Comparison of ENCODE assay signal across 1 cellular context in the genomic region with DNA sequence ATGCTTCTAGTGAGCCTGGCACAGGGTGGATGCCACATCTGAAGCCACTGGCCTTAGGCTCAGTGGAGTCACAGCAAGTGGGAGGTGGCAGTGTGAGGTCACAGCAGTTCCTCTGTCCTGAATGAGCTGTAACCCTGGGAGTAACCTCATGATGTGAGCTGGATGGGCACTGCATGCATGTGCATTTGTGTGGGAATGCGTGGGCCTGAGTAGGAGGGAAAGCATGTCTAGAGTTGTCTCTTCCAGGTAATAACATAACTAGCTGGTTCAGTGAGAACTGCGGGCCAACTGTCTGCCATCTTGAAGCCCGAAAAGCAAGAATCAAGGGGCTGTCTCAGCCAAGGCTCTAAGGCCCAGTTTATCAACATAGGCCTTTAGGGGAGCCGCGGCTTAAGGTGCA.
TF ChIP-seq lines count a peak whose summit lies in the region.

No MANE protein-coding gene starts in this region.

TF ChIP-seq in GM23338, 12 proteins besides CTCF, POLR2A, EP300 and RAD21:
- TF ChIP-seq NANOG (IDR thresholded peaks at IDR 0.05; ENCODE audit: borderline replicate concordance) (no peak), EZH2phosphoT487 (IDR thresholded peaks at IDR 0.05; ENCODE audit: unreplicated experiment) (no peak), EZH2 (IDR thresholded peaks at IDR 0.05; ENCODE audit: low read depth, unreplicated experiment) (no peak), ZNF114 (CRISPR knock-in tag; IDR thresholded peaks at IDR 0.05) (no peak), ZNF331 (CRISPR knock-in tag; IDR thresholded peaks at IDR 0.05; ENCODE audit: low read depth) (no peak), STAT1 (IDR thresholded peaks at IDR 0.05; ENCODE audit: unreplicated experiment) (no peak), JUNB (IDR thresholded peaks at IDR 0.05; ENCODE audit: unreplicated experiment) (no peak), POLR2AphosphoS5 (IDR thresholded peaks at IDR 0.05; ENCODE audit: low read depth) (no peak), CREB1 (CRISPR knock-in tag; IDR thresholded peaks at IDR 0.05; ENCODE audit: low read depth) (no peak)
- TF ChIP-seq, protein P1, sequence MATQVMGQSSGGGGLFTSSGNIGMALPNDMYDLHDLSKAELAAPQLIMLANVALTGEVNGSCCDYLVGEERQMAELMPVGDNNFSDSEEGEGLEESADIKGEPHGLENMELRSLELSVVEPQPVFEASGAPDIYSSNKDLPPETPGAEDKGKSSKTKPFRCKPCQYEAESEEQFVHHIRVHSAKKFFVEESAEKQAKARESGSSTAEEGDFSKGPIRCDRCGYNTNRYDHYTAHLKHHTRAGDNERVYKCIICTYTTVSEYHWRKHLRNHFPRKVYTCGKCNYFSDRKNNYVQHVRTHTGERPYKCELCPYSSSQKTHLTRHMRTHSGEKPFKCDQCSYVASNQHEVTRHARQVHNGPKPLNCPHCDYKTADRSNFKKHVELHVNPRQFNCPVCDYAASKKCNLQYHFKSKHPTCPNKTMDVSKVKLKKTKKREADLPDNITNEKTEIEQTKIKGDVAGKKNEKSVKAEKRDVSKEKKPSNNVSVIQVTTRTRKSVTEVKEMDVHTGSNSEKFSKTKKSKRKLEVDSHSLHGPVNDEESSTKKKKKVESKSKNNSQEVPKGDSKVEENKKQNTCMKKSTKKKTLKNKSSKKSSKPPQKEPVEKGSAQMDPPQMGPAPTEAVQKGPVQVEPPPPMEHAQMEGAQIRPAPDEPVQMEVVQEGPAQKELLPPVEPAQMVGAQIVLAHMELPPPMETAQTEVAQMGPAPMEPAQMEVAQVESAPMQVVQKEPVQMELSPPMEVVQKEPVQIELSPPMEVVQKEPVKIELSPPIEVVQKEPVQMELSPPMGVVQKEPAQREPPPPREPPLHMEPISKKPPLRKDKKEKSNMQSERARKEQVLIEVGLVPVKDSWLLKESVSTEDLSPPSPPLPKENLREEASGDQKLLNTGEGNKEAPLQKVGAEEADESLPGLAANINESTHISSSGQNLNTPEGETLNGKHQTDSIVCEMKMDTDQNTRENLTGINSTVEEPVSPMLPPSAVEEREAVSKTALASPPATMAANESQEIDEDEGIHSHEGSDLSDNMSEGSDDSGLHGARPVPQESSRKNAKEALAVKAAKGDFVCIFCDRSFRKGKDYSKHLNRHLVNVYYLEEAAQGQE (IDR thresholded peaks at IDR 0.05; ENCODE audit: unreplicated experiment): no peak
- TF ChIP-seq, protein P2, sequence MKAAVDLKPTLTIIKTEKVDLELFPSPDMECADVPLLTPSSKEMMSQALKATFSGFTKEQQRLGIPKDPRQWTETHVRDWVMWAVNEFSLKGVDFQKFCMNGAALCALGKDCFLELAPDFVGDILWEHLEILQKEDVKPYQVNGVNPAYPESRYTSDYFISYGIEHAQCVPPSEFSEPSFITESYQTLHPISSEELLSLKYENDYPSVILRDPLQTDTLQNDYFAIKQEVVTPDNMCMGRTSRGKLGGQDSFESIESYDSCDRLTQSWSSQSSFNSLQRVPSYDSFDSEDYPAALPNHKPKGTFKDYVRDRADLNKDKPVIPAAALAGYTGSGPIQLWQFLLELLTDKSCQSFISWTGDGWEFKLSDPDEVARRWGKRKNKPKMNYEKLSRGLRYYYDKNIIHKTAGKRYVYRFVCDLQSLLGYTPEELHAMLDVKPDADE (IDR thresholded peaks at IDR 0.05): no peak
- TF ChIP-seq, protein P3, sequence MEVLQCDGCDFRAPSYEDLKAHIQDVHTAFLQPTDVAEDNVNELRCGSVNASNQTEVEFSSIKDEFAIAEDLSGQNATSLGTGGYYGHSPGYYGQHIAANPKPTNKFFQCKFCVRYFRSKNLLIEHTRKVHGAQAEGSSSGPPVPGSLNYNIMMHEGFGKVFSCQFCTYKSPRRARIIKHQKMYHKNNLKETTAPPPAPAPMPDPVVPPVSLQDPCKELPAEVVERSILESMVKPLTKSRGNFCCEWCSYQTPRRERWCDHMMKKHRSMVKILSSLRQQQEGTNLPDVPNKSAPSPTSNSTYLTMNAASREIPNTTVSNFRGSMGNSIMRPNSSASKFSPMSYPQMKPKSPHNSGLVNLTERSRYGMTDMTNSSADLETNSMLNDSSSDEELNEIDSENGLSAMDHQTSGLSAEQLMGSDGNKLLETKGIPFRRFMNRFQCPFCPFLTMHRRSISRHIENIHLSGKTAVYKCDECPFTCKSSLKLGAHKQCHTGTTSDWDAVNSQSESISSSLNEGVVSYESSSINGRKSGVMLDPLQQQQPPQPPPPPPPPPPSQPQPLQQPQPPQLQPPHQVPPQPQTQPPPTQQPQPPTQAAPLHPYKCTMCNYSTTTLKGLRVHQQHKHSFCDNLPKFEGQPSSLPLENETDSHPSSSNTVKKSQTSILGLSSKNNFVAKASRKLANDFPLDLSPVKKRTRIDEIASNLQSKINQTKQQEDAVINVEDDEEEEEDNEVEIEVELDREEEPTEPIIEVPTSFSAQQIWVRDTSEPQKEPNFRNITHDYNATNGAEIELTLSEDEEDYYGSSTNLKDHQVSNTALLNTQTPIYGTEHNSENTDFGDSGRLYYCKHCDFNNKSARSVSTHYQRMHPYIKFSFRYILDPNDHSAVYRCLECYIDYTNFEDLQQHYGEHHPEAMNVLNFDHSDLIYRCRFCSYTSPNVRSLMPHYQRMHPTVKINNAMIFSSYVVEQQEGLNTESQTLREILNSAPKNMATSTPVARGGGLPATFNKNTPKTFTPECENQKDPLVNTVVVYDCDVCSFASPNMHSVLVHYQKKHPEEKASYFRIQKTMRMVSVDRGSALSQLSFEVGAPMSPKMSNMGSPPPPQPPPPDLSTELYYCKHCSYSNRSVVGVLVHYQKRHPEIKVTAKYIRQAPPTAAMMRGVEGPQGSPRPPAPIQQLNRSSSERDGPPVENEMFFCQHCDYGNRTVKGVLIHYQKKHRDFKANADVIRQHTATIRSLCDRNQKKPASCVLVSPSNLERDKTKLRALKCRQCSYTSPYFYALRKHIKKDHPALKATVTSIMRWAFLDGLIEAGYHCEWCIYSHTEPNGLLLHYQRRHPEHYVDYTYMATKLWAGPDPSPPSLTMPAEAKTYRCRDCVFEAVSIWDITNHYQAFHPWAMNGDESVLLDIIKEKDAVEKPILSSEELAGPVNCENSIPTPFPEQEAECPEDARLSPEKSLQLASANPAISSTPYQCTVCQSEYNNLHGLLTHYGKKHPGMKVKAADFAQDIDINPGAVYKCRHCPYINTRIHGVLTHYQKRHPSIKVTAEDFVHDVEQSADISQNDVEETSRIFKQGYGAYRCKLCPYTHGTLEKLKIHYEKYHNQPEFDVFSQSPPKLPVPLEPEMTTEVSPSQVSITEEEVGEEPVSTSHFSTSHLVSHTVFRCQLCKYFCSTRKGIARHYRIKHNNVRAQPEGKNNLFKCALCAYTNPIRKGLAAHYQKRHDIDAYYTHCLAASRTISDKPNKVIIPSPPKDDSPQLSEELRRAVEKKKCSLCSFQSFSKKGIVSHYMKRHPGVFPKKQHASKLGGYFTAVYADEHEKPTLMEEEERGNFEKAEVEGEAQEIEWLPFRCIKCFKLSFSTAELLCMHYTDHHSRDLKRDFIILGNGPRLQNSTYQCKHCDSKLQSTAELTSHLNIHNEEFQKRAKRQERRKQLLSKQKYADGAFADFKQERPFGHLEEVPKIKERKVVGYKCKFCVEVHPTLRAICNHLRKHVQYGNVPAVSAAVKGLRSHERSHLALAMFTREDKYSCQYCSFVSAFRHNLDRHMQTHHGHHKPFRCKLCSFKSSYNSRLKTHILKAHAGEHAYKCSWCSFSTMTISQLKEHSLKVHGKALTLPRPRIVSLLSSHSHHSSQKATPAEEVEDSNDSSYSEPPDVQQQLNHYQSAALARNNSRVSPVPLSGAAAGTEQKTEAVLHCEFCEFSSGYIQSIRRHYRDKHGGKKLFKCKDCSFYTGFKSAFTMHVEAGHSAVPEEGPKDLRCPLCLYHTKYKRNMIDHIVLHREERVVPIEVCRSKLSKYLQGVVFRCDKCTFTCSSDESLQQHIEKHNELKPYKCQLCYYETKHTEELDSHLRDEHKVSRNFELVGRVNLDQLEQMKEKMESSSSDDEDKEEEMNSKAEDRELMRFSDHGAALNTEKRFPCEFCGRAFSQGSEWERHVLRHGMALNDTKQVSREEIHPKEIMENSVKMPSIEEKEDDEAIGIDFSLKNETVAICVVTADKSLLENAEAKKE (CRISPR knock-in tag; IDR thresholded peaks at IDR 0.05): no peak
